In genomic region chr9:129415954-129416651, GRCh38 we compare ENCODE assay signal across 10 cellular contexts.
DNase-seq lines count a peak whose midpoint lies in the region; ATAC-seq, FAIRE-seq and TF ChIP-seq lines count a peak whose summit lies in the region.
"Had no signal": no experiment of that assay in that cellular context is flagged by ENCODE, and none has a peak within 500 bp of the region (broad histone marks: within the 10 kb centered on the region; RNA-seq: fewer than 3 reads in every experiment).

No MANE protein-coding gene starts in this region.

- H3K9ac ChIP-seq in mammary epithelial cell (ENCODE audit: insufficient read depth, low read length): no peak overlapping the region
- H3K9ac ChIP-seq in kidney (ENCODE audit: low read length in 2 of 2): peak overlapping the region in 1 of 2 donors; percentile 34

- H3K4me1 ChIP-seq in breast epithelium (peaks cover 7 to 8% of the 10 kb centered on the region in 2 donors), mammary epithelial cell (ENCODE audit: insufficient read depth, low read length) (peaks cover 16% of the 10 kb centered on the region), kidney (ENCODE audit: control insufficient read depth in 1 of 2, insufficient read depth in 1 of 2, low read depth in 1 of 2, low read length in 2 of 2) (peaks cover 18 to 28% of the 10 kb centered on the region in 2 donors), suprapubic skin (peaks cover 40% of the 10 kb centered on the region)

- no peak overlapping the region for H3K4me3 ChIP-seq in breast epithelium
- no peak overlapping the region for H3K4me3 ChIP-seq in mammary epithelial cell (replicated peaks in 1 of 3; ENCODE audit: insufficient read depth in 1 of 3, low read depth in 2 of 3, low read length in 3 of 3)
- no peak overlapping the region for H3K4me3 ChIP-seq in kidney (ENCODE audit: low read length in 2 of 2)
- H3K4me3 ChIP-seq in suprapubic skin: no peak overlapping the region

- H3K27me3 ChIP-seq in breast epithelium (no peaks in the 10 kb centered on the region), mammary epithelial cell (ENCODE audit: insufficient read depth, low read length) (no peaks in the 10 kb centered on the region), suprapubic skin (no peaks in the 10 kb centered on the region)

- 100% methylated on average over 4 of the region's 25 CpGs for WGBS in mammary epithelial cell (ENCODE audit: low coverage, missing lambda C conversion rate)
- 75% methylated on average over 24 of the region's 25 CpGs for WGBS in suprapubic skin

- TF ChIP-seq EP300 in suprapubic skin (IDR thresholded peaks at IDR 0.05): no peak

- no TSS peak for BruUV-seq in mammary epithelial cell (replicated peaks; lab: Mats Ljungman, UMichigan)

- ATAC-seq in GM19397 (IDR thresholded peaks at IDR 0.05; ENCODE audit: unreplicated experiment): no peak

- H3K4me2 ChIP-seq in mammary epithelial cell (ENCODE audit: insufficient read depth, low read depth, low read length): no peak overlapping the region

- in situ Hi-C loops in mammary epithelial cell (cut with MboI; ENCODE audit: low sequenced_read_pairs in 2 of 2): no loop called here

- DNase-seq in breast epithelium (ENCODE audit: low spot score in 2 of 2): no peak
- DNase-seq in mammary epithelial cell: no peak
- DNase-seq in NCI-H69 (lab: John Stamatoyannopoulos, UW): peak; percentile 47
- no peak for DNase-seq in kidney
- DNase-seq in suprapubic skin (ENCODE audit: low spot score in 2 of 2): peak in 1 of 2 donors; percentile 65
- no peak for DNase-seq in stimulated activated CD4-positive, alpha-beta T cell treated with anti-CD3 and anti-CD28 coated beads, Interleukin-15, amount 100 ng/mL, for 24 hours
- no peak for DNase-seq in NCI-H345 treated with DMSO at 0.1 percent for 48 hours (lab: John Stamatoyannopoulos, UW; ENCODE audit: unreplicated experiment)
- DNase-seq: AML-193, islet precursor cell had no signal

- dilution Hi-C loops in mammary epithelial cell (cut with HindIII; ENCODE audit: low sequenced_read_pairs): no loop called here

- FAIRE-seq in kidney (lab: Jason Lieb, UNC): no peak

- H3K27ac ChIP-seq in breast epithelium (peak overlapping the region; percentile 66 to 100), mammary epithelial cell (ENCODE audit: insufficient read depth, low read depth, low read length) (no peak overlapping the region), kidney (ENCODE audit: low read depth in 2 of 2, low read length in 2 of 2) (peak overlapping the region; percentile 32 to 42), suprapubic skin (peak overlapping the region; percentile 29)

- H2AFZ ChIP-seq in mammary epithelial cell (ENCODE audit: low read depth, low read length): no peak overlapping the region

- CTCF ChIA-PET in mammary epithelial cell (lab: Charles Lee; ENCODE audit: low non-redundant PET): no interaction called here

- TF ChIP-seq CTCF in breast epithelium (IDR thresholded peaks at IDR 0.05) (no peak), mammary epithelial cell (conservative IDR thresholded peaks at IDR 0.05 in 1 of 2, IDR thresholded peaks at IDR 0.05 in 1 of 2; ENCODE audit: extremely low read depth in 1 of 2, insufficient read depth in 1 of 2, low read depth in 1 of 2, low read length in 2 of 2) (no peak), kidney (IDR thresholded peaks at IDR 0.05; ENCODE audit: borderline replicate concordance, extremely low read depth, insufficient read depth) (no peak), suprapubic skin (IDR thresholded peaks at IDR 0.05) (no peak)

- H3K36me3 ChIP-seq in breast epithelium (no peaks in the 10 kb centered on the region), mammary epithelial cell (ENCODE audit: insufficient read depth, low read length) (no peaks in the 10 kb centered on the region), kidney (ENCODE audit: control insufficient read depth in 1 of 2, insufficient read depth in 2 of 2, low read length in 2 of 2) (no peaks in the 10 kb centered on the region), suprapubic skin (no peaks in the 10 kb centered on the region)

- no peaks in the 10 kb centered on the region for H3K79me2 ChIP-seq in mammary epithelial cell (ENCODE audit: insufficient read depth, low read length)

- no peaks in the 10 kb centered on the region for H3K9me3 ChIP-seq in breast epithelium
- no peaks in the 10 kb centered on the region for H3K9me3 ChIP-seq in mammary epithelial cell (replicated peaks; ENCODE audit: insufficient read depth, low read length)
- H3K9me3 ChIP-seq in kidney (ENCODE audit: control insufficient read depth in 1 of 2, low read length in 2 of 2): no peaks in the 10 kb centered on the region
- no peaks in the 10 kb centered on the region for H3K9me3 ChIP-seq in suprapubic skin

- intact Hi-C loops in breast epithelium (cut with DNase I; ENCODE audit: low total_unique reads): no loop called here
- intact Hi-C loops in mammary epithelial cell (cut with micrococcal nuclease): no loop called here
- intact Hi-C loops in kidney (cut with DNase I): no loop called here

- no peaks in the 10 kb centered on the region for H4K20me1 ChIP-seq in mammary epithelial cell (ENCODE audit: insufficient read depth, low read length)

- TF ChIP-seq POLR2A in breast epithelium (IDR thresholded peaks at IDR 0.05) (no peak), suprapubic skin (IDR thresholded peaks at IDR 0.05) (no peak)
